10 cellular contexts compared by ENCODE assay signal in genomic region chr4:139896242-139896752, GRCh38.
"Had no signal": no experiment of that assay in that cellular context is flagged by ENCODE, and none has a peak within 500 bp of the region (broad histone marks: within the 10 kb centered on the region; RNA-seq: fewer than 3 reads in every experiment).

No MANE protein-coding gene starts in this region.

- DNase-seq: effector CD8-positive, alpha-beta T cell; foreskin keratinocyte; heart left ventricle; kidney; right lobe of liver; small intestine; stimulated activated CD4-positive, alpha-beta T cell treated with anti-CD3 and anti-CD28 coated beads, Interleukin-15, amount 100 ng/mL, for 24 hours; stimulated activated CD4-positive, alpha-beta T cell treated with anti-CD3 and anti-CD28 coated beads, Interleukin-2, amount 100 ng/mL, for 48 hours; stimulated activated naive B cell treated with anti-CD40 and anti-IgM and Interleukin-4, amounts not matched to agents 10 μg/mL and 1 μg/mL and 100 μg/mL, for 72 hours; upper lobe of left lung had no signal
